ENCODE assay signal across 1 cellular context in the genomic region with DNA sequence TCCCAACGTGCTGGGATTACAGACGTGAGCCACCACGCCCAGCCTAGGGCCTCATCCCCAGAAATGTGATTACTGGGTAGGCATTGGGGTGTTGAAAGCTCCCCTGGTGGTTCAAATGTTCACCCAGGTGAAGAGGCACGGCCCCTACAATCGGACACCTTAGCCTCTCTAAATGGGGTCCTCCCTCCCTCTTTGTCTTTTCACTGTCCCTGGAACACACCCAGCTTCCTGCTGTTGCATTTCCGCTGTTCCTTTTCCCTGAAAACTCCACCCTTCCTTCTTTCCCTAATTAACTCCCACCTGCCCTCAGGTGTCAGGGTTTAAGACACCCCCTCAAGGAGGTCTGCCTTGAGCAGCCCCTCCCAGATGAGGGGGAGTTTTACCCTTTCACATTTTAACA.
TF ChIP-seq lines count a peak whose summit lies in the region.

No MANE protein-coding gene starts in this region.

TF ChIP-seq in GM23338, 12 proteins besides CTCF, POLR2A, EP300 and RAD21 (continued from another document):
- TF ChIP-seq ETS1 (IDR thresholded peaks at IDR 0.05) (peak; percentile 30; the same call in 1 of the 2 replicates), ZNF331 (CRISPR knock-in tag; IDR thresholded peaks at IDR 0.05; ENCODE audit: low read depth) (no peak), REST (IDR thresholded peaks at IDR 0.05; ENCODE audit: unreplicated experiment) (no peak)
